1 cellular context compared by ENCODE assay signal in the genomic region with DNA sequence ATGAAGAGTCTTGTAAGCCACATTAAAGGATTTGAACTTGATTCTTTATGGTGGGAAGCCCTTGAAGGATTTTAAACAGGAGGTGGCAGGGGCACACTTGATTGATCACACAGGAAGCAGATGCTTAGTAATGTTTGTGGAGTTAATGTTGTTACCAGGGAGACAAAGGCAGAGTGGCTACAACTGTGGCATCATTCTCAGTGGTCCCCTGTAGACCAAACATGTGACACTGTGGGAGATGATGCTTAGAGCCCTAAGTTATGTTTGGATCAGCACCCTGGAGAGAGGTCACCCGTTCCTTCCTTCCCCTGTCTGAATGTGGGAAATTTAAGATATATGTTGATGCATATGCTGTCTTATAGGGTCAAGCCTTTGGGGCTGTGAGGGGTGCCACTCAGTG.
TF ChIP-seq lines count a peak whose summit lies in the region.

No MANE protein-coding gene starts in this region.

TF ChIP-seq in SK-N-SH, 30 proteins besides CTCF, POLR2A, EP300 and RAD21 (continued from another document):
- TF ChIP-seq, protein P1, sequence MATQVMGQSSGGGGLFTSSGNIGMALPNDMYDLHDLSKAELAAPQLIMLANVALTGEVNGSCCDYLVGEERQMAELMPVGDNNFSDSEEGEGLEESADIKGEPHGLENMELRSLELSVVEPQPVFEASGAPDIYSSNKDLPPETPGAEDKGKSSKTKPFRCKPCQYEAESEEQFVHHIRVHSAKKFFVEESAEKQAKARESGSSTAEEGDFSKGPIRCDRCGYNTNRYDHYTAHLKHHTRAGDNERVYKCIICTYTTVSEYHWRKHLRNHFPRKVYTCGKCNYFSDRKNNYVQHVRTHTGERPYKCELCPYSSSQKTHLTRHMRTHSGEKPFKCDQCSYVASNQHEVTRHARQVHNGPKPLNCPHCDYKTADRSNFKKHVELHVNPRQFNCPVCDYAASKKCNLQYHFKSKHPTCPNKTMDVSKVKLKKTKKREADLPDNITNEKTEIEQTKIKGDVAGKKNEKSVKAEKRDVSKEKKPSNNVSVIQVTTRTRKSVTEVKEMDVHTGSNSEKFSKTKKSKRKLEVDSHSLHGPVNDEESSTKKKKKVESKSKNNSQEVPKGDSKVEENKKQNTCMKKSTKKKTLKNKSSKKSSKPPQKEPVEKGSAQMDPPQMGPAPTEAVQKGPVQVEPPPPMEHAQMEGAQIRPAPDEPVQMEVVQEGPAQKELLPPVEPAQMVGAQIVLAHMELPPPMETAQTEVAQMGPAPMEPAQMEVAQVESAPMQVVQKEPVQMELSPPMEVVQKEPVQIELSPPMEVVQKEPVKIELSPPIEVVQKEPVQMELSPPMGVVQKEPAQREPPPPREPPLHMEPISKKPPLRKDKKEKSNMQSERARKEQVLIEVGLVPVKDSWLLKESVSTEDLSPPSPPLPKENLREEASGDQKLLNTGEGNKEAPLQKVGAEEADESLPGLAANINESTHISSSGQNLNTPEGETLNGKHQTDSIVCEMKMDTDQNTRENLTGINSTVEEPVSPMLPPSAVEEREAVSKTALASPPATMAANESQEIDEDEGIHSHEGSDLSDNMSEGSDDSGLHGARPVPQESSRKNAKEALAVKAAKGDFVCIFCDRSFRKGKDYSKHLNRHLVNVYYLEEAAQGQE (IDR thresholded peaks at IDR 0.05; ENCODE audit: low read depth, low read length): peak; percentile 91
- TF ChIP-seq CHD2 (IDR thresholded peaks at IDR 0.05; ENCODE audit: low read length, partially characterized antibody): no peak
TF ChIP-seq in SK-N-SH: peak in this region for 1.
